9 cellular contexts compared by ENCODE assay signal in the genomic region with DNA sequence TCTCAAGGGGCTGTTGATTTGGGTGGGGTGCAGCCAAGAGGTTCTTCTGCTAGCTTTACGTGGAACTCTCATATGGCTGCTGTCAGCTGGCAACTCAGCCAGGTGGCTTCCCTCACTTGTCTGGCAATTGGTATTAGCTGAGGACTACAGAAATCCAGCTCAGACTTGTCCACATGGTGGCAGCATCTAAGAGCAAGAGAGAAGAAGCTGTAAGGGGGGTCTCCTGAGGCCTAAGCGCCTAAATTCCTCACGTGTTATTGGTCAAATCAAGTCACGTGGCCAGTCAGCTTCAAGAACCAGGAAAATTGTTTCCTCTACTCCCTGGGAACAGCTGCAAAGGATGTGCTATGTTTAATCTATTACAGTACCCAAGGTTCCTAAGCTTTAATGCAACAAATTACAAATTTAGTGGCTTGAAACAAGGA. TPM values are rescaled to one million over a fixed set of nuclear protein-coding genes. Genes with fewer than 3 reads are reported as not detected.
DNase-seq lines count a peak whose midpoint lies in the region; ATAC-seq and TF ChIP-seq lines count a peak whose summit lies in the region.
"Had no signal": no experiment of that assay in that cellular context is flagged by ENCODE, and none has a peak within 500 bp of the region (broad histone marks: within the 10 kb centered on the region; RNA-seq: fewer than 3 reads in every experiment).

No MANE protein-coding gene starts in this region.

- no peak overlapping the region for H3K4me3 ChIP-seq in HFF-Myc (replicated peaks; ENCODE audit: low read depth, low read length)

- intact Hi-C loops in Calu3 (cut with micrococcal nuclease; ENCODE audit: unreplicated experiment) (loop anchor here (1.0 to 10.0 kb wide), 4 partner anchors 84 to 446 kb away; no protein-coding TSS in a partner anchor), left cardiac atrium (cut with DNase I) (loop anchor here (5.0 kb wide), 3 partner anchors 171 to 351 kb away; no protein-coding TSS in a partner anchor)

- H3K27me3 Mint-ChIP-seq in Calu3 (ENCODE audit: unreplicated experiment) = peaks cover 52% of the 10 kb centered on the region
- H3K27me3 Mint-ChIP-seq in T-helper 17 cell = peaks cover 32% of the 10 kb centered on the region

- ATAC-seq in left cardiac atrium = peak in 1 of 2 donors; percentile 4
- ATAC-seq in GM19467 (IDR thresholded peaks at IDR 0.05; ENCODE audit: unreplicated experiment) = no peak
- no peak for ATAC-seq in T-helper 17 cell
- ATAC-seq: T-cell had no signal

- no TSS peak for BruUV-seq in Calu3 (replicated peaks; lab: Mats Ljungman, UMichigan)

- DNase-seq in Calu3 = peak; percentile 67
- peak; percentile 78 for DNase-seq in HFF-Myc (ENCODE audit: extremely low read depth, low read depth)
- peak; percentile 92 for DNase-seq in NCI-H446 treated with DMSO at 0.1 percent for 48 hours (lab: John Stamatoyannopoulos, UW)
- DNase-seq in activated CD4-positive, alpha-beta T cell treated with anti-CD3 and anti-CD28 coated beads, Interleukin-2, amount 50 U/mL, for 1 hour = peak; percentile 6
- peak; percentile 74 for DNase-seq in left cardiac atrium
- peak; percentile 62 for DNase-seq in smooth muscle cell of the brain vasculature (ENCODE audit: low read depth, low spot score)
- DNase-seq in T-helper 17 cell = no peak

- H3K4me1 Mint-ChIP-seq in Calu3 (ENCODE audit: low read depth, unreplicated experiment) (peaks cover 18% of the 10 kb centered on the region), T-helper 17 cell (peaks cover 16% of the 10 kb centered on the region)

- H3K27ac Mint-ChIP-seq in Calu3 (ENCODE audit: unreplicated experiment) = no peak overlapping the region
- H3K27ac Mint-ChIP-seq in T-helper 17 cell = no peak overlapping the region
- H3K27ac Mint-ChIP-seq: T-cell had no signal

- no peaks in the 10 kb centered on the region for H3K9me3 Mint-ChIP-seq in Calu3 (ENCODE audit: low read depth, unreplicated experiment)
- H3K9me3 Mint-ChIP-seq: T-cell had no signal

- H3K9me3 ChIP-seq in T-helper 17 cell (ENCODE audit: control insufficient read depth, low read length, poor library complexity, severe bottlenecking) = no peaks in the 10 kb centered on the region

- H3K36me3 Mint-ChIP-seq in Calu3 (ENCODE audit: insufficient read depth, unreplicated experiment) = peaks cover 25% of the 10 kb centered on the region
- no peaks in the 10 kb centered on the region for H3K36me3 Mint-ChIP-seq in T-helper 17 cell (ENCODE audit: low read depth)
- H3K36me3 Mint-ChIP-seq: T-cell had no signal

- CTCF ChIA-PET in Calu3 (lab: Charles Lee) = interaction anchor here (0.6 to 1.4 kb wide), 11 partner anchors 11 to 351 kb away, joined by 3 to 41 read pairs (median 4); a partner anchor contains a TSS

- H3K4me3 Mint-ChIP-seq in Calu3 (ENCODE audit: low read depth, unreplicated experiment) (no peak overlapping the region), T-helper 17 cell (no peak overlapping the region)
- H3K4me3 Mint-ChIP-seq: T-cell had no signal

- TF ChIP-seq CTCF in Calu3 (IDR thresholded peaks at IDR 0.05; ENCODE audit: unreplicated experiment) (peak; percentile 64), HFF-Myc (IDR thresholded peaks at IDR 0.05; ENCODE audit: low read depth, low read length, missing control alignments) (peak; percentile 56)

RNA-seq across cellular contexts. Expression of a gene that starts 4.2 kb away (rescaled TPM):
- total RNA-seq in Calu3 (2022) (7.6 and 8.0 TPM in 2 replicates), left cardiac atrium (10 to 100 TPM; 12.4 to 18.7 TPM), T-helper 17 cell (1 to 10 TPM; 3.0 to 3.6 TPM)

RNA-seq across cellular contexts. Expression of a gene that starts 18.8 kb away (rescaled TPM):
- total RNA-seq in Calu3 (2022) = 41.8 and 45.1 TPM in 2 replicates
- 10 to 100 TPM; 22.9 to 27.8 TPM for total RNA-seq in left cardiac atrium
- 10 to 100 TPM; 43.6 to 45.4 TPM for total RNA-seq in T-helper 17 cell

RNA-seq across cellular contexts. Expression of a gene that starts 53.6 kb away (rescaled TPM):
- total RNA-seq in Calu3 (2022) (93.7 and 96.2 TPM in 2 replicates), left cardiac atrium (100 to 1,000 TPM; 154 to 219 TPM), T-helper 17 cell (100 to 1,000 TPM; 181 to 182 TPM)

Comparison
In these comparisons a context has a peak if more than half of its experiments do, and no peak if none do; other contexts are left out.
1. DNase-seq: peak in Calu3 (single experiment), HFF-Myc (single experiment), NCI-H446 treated with DMSO at 0.1 percent for 48 hours (single experiment), activated CD4-positive, alpha-beta T cell treated with anti-CD3 and anti-CD28 coated beads, Interleukin-2, amount 50 U/mL, for 1 hour (single experiment), left cardiac atrium (single experiment) and smooth muscle cell of the brain vasculature (single experiment); none in T-helper 17 cell (0 of 3).